In the genomic region with DNA sequence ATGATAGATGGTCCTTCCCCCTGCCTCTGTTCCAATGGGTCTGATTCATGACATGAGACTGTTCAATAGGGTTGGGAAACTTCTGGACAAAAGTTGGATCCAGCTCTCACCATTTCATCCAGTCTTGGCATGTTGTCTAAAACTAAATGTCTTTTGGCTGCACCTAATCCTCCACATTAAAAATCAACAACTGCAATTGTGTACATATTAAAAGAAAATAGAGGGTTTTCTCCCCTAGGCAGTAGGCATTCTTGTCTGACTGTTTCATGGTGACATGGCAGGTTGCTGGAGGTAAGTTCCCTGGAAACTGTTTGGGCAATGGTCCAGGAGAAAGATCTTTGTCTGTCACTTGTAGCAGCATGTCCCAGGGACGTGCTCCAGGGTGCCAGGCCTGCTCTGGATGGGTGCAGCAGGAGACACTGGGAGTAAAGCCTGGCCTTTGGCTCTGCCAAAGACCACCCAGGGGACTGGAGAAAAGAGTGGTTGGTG, we compare ENCODE assay signal across 1 cellular context.
TF ChIP-seq lines count a peak whose summit lies in the region.

No MANE protein-coding gene starts in this region.

TF ChIP-seq in K562, 482 proteins besides CTCF, POLR2A, EP300 and RAD21 (continued from another document):
- TF ChIP-seq, protein P1, sequence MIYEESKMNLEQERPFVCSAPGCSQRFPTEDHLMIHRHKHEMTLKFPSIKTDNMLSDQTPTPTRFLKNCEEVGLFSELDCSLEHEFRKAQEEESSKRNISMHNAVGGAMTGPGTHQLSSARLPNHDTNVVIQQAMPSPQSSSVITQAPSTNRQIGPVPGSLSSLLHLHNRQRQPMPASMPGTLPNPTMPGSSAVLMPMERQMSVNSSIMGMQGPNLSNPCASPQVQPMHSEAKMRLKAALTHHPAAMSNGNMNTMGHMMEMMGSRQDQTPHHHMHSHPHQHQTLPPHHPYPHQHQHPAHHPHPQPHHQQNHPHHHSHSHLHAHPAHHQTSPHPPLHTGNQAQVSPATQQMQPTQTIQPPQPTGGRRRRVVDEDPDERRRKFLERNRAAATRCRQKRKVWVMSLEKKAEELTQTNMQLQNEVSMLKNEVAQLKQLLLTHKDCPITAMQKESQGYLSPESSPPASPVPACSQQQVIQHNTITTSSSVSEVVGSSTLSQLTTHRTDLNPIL (CRISPR knock-in tag; IDR thresholded peaks at IDR 0.05): no peak
- TF ChIP-seq BRF1 (IDR thresholded peaks at IDR 0.05; ENCODE audit: borderline replicate concordance, extremely low read depth, insufficient read length) (no peak), TAF15 (IDR thresholded peaks at IDR 0.05; ENCODE audit: low read depth, low read length) (no peak), HNRNPK (IDR thresholded peaks at IDR 0.05; ENCODE audit: low read depth, low read length, poor library complexity, severe bottlenecking) (no peak), MCM2 (IDR thresholded peaks at IDR 0.05; ENCODE audit: low read depth) (no peak), C11orf30 (IDR thresholded peaks at IDR 0.05; ENCODE audit: low read depth) (peak; percentile 35; the same call in 1 of the 2 replicates), KHSRP (IDR thresholded peaks at IDR 0.05) (no peak)
- TF ChIP-seq, protein P2, sequence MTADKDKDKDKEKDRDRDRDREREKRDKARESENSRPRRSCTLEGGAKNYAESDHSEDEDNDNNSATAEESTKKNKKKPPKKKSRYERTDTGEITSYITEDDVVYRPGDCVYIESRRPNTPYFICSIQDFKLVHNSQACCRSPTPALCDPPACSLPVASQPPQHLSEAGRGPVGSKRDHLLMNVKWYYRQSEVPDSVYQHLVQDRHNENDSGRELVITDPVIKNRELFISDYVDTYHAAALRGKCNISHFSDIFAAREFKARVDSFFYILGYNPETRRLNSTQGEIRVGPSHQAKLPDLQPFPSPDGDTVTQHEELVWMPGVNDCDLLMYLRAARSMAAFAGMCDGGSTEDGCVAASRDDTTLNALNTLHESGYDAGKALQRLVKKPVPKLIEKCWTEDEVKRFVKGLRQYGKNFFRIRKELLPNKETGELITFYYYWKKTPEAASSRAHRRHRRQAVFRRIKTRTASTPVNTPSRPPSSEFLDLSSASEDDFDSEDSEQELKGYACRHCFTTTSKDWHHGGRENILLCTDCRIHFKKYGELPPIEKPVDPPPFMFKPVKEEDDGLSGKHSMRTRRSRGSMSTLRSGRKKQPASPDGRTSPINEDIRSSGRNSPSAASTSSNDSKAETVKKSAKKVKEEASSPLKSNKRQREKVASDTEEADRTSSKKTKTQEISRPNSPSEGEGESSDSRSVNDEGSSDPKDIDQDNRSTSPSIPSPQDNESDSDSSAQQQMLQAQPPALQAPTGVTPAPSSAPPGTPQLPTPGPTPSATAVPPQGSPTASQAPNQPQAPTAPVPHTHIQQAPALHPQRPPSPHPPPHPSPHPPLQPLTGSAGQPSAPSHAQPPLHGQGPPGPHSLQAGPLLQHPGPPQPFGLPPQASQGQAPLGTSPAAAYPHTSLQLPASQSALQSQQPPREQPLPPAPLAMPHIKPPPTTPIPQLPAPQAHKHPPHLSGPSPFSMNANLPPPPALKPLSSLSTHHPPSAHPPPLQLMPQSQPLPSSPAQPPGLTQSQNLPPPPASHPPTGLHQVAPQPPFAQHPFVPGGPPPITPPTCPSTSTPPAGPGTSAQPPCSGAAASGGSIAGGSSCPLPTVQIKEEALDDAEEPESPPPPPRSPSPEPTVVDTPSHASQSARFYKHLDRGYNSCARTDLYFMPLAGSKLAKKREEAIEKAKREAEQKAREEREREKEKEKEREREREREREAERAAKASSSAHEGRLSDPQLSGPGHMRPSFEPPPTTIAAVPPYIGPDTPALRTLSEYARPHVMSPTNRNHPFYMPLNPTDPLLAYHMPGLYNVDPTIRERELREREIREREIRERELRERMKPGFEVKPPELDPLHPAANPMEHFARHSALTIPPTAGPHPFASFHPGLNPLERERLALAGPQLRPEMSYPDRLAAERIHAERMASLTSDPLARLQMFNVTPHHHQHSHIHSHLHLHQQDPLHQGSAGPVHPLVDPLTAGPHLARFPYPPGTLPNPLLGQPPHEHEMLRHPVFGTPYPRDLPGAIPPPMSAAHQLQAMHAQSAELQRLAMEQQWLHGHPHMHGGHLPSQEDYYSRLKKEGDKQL (CRISPR knock-in tag; IDR thresholded peaks at IDR 0.05; ENCODE audit: borderline replicate concordance): no peak
TF ChIP-seq in K562: peak in this region for 3.
